Comparison of ENCODE assay signal across 21 cellular contexts in the genomic region with DNA sequence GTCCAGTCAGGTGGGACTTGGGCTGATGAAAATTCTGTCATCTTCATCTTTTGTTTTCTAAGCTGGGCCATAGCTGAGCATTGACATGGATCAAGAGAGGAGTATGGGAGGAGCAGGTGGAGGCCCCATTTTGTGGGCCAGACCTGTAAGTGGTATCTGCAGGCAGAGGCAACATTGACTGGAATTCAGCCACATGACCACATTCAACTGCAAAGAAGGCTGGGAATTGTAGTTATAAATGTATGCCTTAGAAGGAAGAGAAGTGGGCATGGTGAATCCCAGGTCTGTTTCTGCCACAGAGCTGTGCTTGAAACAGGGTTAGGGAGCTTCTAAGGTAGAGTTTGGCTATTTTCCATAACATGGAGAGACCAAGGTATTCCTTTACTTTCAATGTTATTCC. TPM values are rescaled to one million over a fixed set of nuclear protein-coding genes. Genes with fewer than 3 reads are reported as not detected.
A peak's percentile ranks its signal among the peaks of the same experiment; 100 is the strongest.
DNase-seq lines count a peak whose midpoint lies in the region; ATAC-seq, FAIRE-seq and TF ChIP-seq lines count a peak whose summit lies in the region.
"Had no signal": no experiment of that assay in that cellular context is flagged by ENCODE, and none has a peak within 500 bp of the region (broad histone marks: within the 10 kb centered on the region; RNA-seq: fewer than 3 reads in every experiment).

No MANE protein-coding gene starts in this region.

- TF ChIP-seq RAD21 in Ishikawa (IDR thresholded peaks at IDR 0.05; ENCODE audit: low read depth), result no peak
- no peak for TF ChIP-seq RAD21 in neural cell (conservative IDR thresholded peaks at IDR 0.05)

- no peak for TF ChIP-seq CTCF in bronchial epithelial cell (IDR thresholded peaks at IDR 0.05; ENCODE audit: insufficient read depth, low read length, severe bottlenecking)
- TF ChIP-seq CTCF in neural cell (IDR thresholded peaks at IDR 0.05; ENCODE audit: poor library complexity, severe bottlenecking), result no peak

- no peak overlapping the region for H2AFZ ChIP-seq in neural cell (ENCODE audit: low read depth, low read length)
- H2AFZ ChIP-seq: GM23248 had no signal

- no peak for TF ChIP-seq EP300 in Ishikawa (IDR thresholded peaks at IDR 0.05; ENCODE audit: borderline replicate concordance)
- no peak for TF ChIP-seq EP300 in neural cell (conservative IDR thresholded peaks at IDR 0.05; ENCODE audit: poor library complexity, severe bottlenecking)

- H3K9me3 ChIP-seq in neural cell (ENCODE audit: low read length), result no peaks in the 10 kb centered on the region
- H3K9me3 ChIP-seq: BE2C had no signal

- no peak for ATAC-seq in SK-N-SH treated with all-trans-retinoic acid at 6 μM for 48 hours

- in situ Hi-C loops in G401 (cut with HindIII; ENCODE audit: low sequenced_read_pairs), result no loop called here

- H3K9ac ChIP-seq in neural cell (ENCODE audit: low read length), result no peak overlapping the region
- H3K9ac ChIP-seq: GM23248 had no signal

- H3K27me3 ChIP-seq in bronchial epithelial cell (ENCODE audit: control insufficient read depth, insufficient read depth, low read length), result peaks cover 4% of the 10 kb centered on the region
- H3K27me3 ChIP-seq in neural cell (ENCODE audit: insufficient read depth, low read depth, low read length), result no peaks in the 10 kb centered on the region

- no peak overlapping the region for H3K4me2 ChIP-seq in neural cell (ENCODE audit: low read length)

- H3K79me2 ChIP-seq in neural cell (replicated peaks; ENCODE audit: insufficient read depth, low read length), result no peaks in the 10 kb centered on the region

- DNase-seq in G401 (ENCODE audit: low spot score) (peak; percentile 41), bronchial epithelial cell (ENCODE audit: low read depth) (no peak), cerebellum (ENCODE audit: low spot score) (no peak), SIG-M5 (lab: John Stamatoyannopoulos, UW) (no peak)
- no peak for DNase-seq in activated naive CD4-positive, alpha-beta T cell treated with Interleukin-2 at 50 U/mL for 16 hours
- DNase-seq: BE2C; CD4-positive, CD25-positive, alpha-beta regulatory T cell; CD8-positive, alpha-beta memory T cell; COR-L47; DMS 273 treated with DMSO at 0.1 percent for 48 hours; DMS53; DND-41; EL; GM23248; H7 had no signal

- H3K27ac ChIP-seq in neural cell (ENCODE audit: low read length), result peak overlapping the region; percentile 59
- H3K27ac ChIP-seq: GM23248 had no signal

- no peaks in the 10 kb centered on the region for H4K20me1 ChIP-seq in neural cell (ENCODE audit: insufficient read depth)

- H3K36me3 ChIP-seq in bronchial epithelial cell (ENCODE audit: control insufficient read depth, insufficient read depth, low read length) (no peaks in the 10 kb centered on the region), neural cell (ENCODE audit: insufficient read depth, low read length) (no peaks in the 10 kb centered on the region)
- H3K36me3 ChIP-seq: BE2C had no signal

- H3K9me2 ChIP-seq in neural cell (ENCODE audit: insufficient read depth, low read length), result no peaks in the 10 kb centered on the region

- peak; percentile 18 for FAIRE-seq in bronchial epithelial cell (lab: Jason Lieb, UNC)
- FAIRE-seq: G401.6, GM12891 had no signal

- no peak overlapping the region for H3K4me3 ChIP-seq in bronchial epithelial cell (ENCODE audit: low read depth, low read length)
- H3K4me3 ChIP-seq in neural cell (ENCODE audit: low read length), result peak overlapping the region; percentile 36
- H3K4me3 ChIP-seq: GM23248 had no signal

- H3F3A ChIP-seq in neural cell (ENCODE audit: insufficient read depth, low read length, poor library complexity, severe bottlenecking), result no peaks in the 10 kb centered on the region

TF ChIP-seq in Ishikawa, 13 proteins besides CTCF, POLR2A, EP300 and RAD21:
- TF ChIP-seq, protein P1, sequence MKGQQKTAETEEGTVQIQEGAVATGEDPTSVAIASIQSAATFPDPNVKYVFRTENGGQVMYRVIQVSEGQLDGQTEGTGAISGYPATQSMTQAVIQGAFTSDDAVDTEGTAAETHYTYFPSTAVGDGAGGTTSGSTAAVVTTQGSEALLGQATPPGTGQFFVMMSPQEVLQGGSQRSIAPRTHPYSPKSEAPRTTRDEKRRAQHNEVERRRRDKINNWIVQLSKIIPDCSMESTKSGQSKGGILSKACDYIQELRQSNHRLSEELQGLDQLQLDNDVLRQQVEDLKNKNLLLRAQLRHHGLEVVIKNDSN (IDR thresholded peaks at IDR 0.05), result peak; percentile 62
- no peak for TF ChIP-seq EGR1 (IDR thresholded peaks at IDR 0.05)

TF ChIP-seq in neural cell, 6 proteins besides CTCF, POLR2A, EP300 and RAD21:
- TF ChIP-seq EZH2 (IDR thresholded peaks at IDR 0.05; ENCODE audit: borderline replicate concordance, insufficient read depth, low read length, poor library complexity, severe bottlenecking) (no peak), TAF1 (IDR thresholded peaks at IDR 0.05; ENCODE audit: low read depth) (no peak), POLR2AphosphoS5 (IDR thresholded peaks at IDR 0.05) (no peak), MXI1 (conservative IDR thresholded peaks at IDR 0.05; ENCODE audit: poor library complexity, severe bottlenecking) (no peak), SMC3 (conservative IDR thresholded peaks at IDR 0.05; ENCODE audit: poor library complexity) (no peak)
- TF ChIP-seq, protein P2, sequence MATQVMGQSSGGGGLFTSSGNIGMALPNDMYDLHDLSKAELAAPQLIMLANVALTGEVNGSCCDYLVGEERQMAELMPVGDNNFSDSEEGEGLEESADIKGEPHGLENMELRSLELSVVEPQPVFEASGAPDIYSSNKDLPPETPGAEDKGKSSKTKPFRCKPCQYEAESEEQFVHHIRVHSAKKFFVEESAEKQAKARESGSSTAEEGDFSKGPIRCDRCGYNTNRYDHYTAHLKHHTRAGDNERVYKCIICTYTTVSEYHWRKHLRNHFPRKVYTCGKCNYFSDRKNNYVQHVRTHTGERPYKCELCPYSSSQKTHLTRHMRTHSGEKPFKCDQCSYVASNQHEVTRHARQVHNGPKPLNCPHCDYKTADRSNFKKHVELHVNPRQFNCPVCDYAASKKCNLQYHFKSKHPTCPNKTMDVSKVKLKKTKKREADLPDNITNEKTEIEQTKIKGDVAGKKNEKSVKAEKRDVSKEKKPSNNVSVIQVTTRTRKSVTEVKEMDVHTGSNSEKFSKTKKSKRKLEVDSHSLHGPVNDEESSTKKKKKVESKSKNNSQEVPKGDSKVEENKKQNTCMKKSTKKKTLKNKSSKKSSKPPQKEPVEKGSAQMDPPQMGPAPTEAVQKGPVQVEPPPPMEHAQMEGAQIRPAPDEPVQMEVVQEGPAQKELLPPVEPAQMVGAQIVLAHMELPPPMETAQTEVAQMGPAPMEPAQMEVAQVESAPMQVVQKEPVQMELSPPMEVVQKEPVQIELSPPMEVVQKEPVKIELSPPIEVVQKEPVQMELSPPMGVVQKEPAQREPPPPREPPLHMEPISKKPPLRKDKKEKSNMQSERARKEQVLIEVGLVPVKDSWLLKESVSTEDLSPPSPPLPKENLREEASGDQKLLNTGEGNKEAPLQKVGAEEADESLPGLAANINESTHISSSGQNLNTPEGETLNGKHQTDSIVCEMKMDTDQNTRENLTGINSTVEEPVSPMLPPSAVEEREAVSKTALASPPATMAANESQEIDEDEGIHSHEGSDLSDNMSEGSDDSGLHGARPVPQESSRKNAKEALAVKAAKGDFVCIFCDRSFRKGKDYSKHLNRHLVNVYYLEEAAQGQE (IDR thresholded peaks at IDR 0.05; ENCODE audit: borderline replicate concordance), result no peak

TF ChIP-seq in SK-N-SH treated with all-trans-retinoic acid at 6 μM for 48 hours, 23 proteins besides CTCF, POLR2A, EP300 and RAD21:
- TF ChIP-seq ESRRG (CRISPR knock-in tag; IDR thresholded peaks at IDR 0.05), result no peak

RNA-seq across cellular contexts. Expression of a gene that starts 11.4 kb away (rescaled TPM):
- 12.6 and 17.0 TPM in 2 replicates for total RNA-seq in G401 (2014; rRNA removed; shearing (Covaris generic))
- 0.26 and 0.38 TPM in 2 replicates for total RNA-seq in bronchial epithelial cell
- polyA plus RNA-seq in neural cell, result 14.9 and 17.0 TPM in 2 replicates
- 25.2 and 26.1 TPM in 2 replicates for polyA minus RNA-seq in neural cell
- 16.2 TPM for total RNA-seq in cerebellum
- total RNA-seq: CD8-positive, alpha-beta memory T cell; GM23248; HT-29 had no signal
